Comparison of ENCODE assay signal across 1 cellular context in genomic region chr2:198316852-198317395, GRCh38.
TF ChIP-seq lines count a peak whose summit lies in the region.

No MANE protein-coding gene starts in this region.

TF ChIP-seq in GM23338, 12 proteins besides CTCF, POLR2A, EP300 and RAD21 (continued from another document):
- TF ChIP-seq POLR2AphosphoS5 (IDR thresholded peaks at IDR 0.05; ENCODE audit: low read depth) (no peak), REST (IDR thresholded peaks at IDR 0.05; ENCODE audit: unreplicated experiment) (no peak), STAT1 (IDR thresholded peaks at IDR 0.05; ENCODE audit: unreplicated experiment) (no peak), EZH2 (IDR thresholded peaks at IDR 0.05; ENCODE audit: low read depth, unreplicated experiment) (no peak), ETS1 (IDR thresholded peaks at IDR 0.05) (no peak)
